In genomic region chr10:12993595-12993994, GRCh38 we compare ENCODE assay signal across 27 cellular contexts. TPM values are rescaled to one million over a fixed set of nuclear protein-coding genes. Genes with fewer than 3 reads are reported as not detected.
DNase-seq lines count a peak whose midpoint lies in the region; ATAC-seq, FAIRE-seq and TF ChIP-seq lines count a peak whose summit lies in the region.
"Had no signal": no experiment of that assay in that cellular context is flagged by ENCODE, and none has a peak within 500 bp of the region (broad histone marks: within the 10 kb centered on the region; RNA-seq: fewer than 3 reads in every experiment).

No MANE protein-coding gene starts in this region.

- H3K36me3 Mint-ChIP-seq in MCF 10A (ENCODE audit: insufficient read depth, unreplicated experiment), result no peaks in the 10 kb centered on the region
- H3K36me3 Mint-ChIP-seq: CD8-positive, alpha-beta T cell had no signal

- POLR2A ChIA-PET in MCF 10A (lab: Yijun Ruan, JAX), result no interaction called here

- H3K27ac ChIP-seq in breast epithelium, result no peak overlapping the region
- no peak overlapping the region for H3K27ac ChIP-seq in right lobe of liver
- H3K27ac ChIP-seq in thoracic aorta, result peak overlapping the region; percentile 33 to 58
- H3K27ac ChIP-seq: 22Rv1, C4-2B, GM23248 had no signal

- TF ChIP-seq CTCF in MCF 10A (IDR thresholded peaks at IDR 0.05; ENCODE audit: unreplicated experiment) (no peak), breast epithelium (IDR thresholded peaks at IDR 0.05) (no peak), bronchial epithelial cell (IDR thresholded peaks at IDR 0.05; ENCODE audit: insufficient read depth, low read length, severe bottlenecking) (no peak), right lobe of liver (IDR thresholded peaks at IDR 0.05) (no peak), thoracic aorta (IDR thresholded peaks at IDR 0.05) (no peak)

- H3K9me3 Mint-ChIP-seq in MCF 10A (ENCODE audit: unreplicated experiment), result no peaks in the 10 kb centered on the region
- H3K9me3 Mint-ChIP-seq: CD8-positive, alpha-beta T cell had no signal

- peaks cover 10% of the 10 kb centered on the region for H3K27me3 Mint-ChIP-seq in MCF 10A (ENCODE audit: insufficient read depth, unreplicated experiment)

- DNase-seq in MCF 10A (ENCODE audit: unreplicated experiment) (peak; percentile 14), breast epithelium (ENCODE audit: low spot score in 2 of 2) (no peak), bronchial epithelial cell (ENCODE audit: low read depth) (peak; percentile 60), right lobe of liver (no peak), thoracic aorta (ENCODE audit: low spot score) (no peak), middle frontal gyrus (ENCODE audit: extremely low spot score, low spot score) (no peak)
- DNase-seq: Caco-2; CD8-positive, alpha-beta T cell; GDM1; GM23248; H7; KBM-7; MM.1S; NCI-H1417; NCI-H1694; NCI-H2081; NCI-H2227 treated with DMSO at 0.1 percent for 48 hours; NCI-H526 treated with DMSO at 0.1 percent for 48 hours; RPMI8226; SHP77 had no signal

- TF ChIP-seq POLR2A in breast epithelium (IDR thresholded peaks at IDR 0.05), result no peak
- no peak for TF ChIP-seq POLR2A in right lobe of liver (IDR thresholded peaks at IDR 0.05)

- CTCF ChIA-PET in MCF 10A (lab: Yijun Ruan, JAX), result interaction anchor here (0.8 kb wide), 1 partner anchor 729 kb away, joined by 3 read pairs; no protein-coding TSS in a partner anchor

- no peak overlapping the region for H3K27ac Mint-ChIP-seq in MCF 10A (ENCODE audit: low read depth, unreplicated experiment)
- H3K27ac Mint-ChIP-seq: B cell; CD8-positive, alpha-beta T cell had no signal

- no TSS peak for BruUV-seq in MCF 10A (replicated peaks; lab: Mats Ljungman, UMichigan)

- intact Hi-C loops in MCF 10A (cut with micrococcal nuclease) (no loop called here), breast epithelium (cut with DNase I; ENCODE audit: low total_unique reads) (no loop called here), right lobe of liver (cut with DNase I) (no loop called here)

- 6% methylated on average over 8 of the region's 8 CpGs for WGBS in right lobe of liver (ENCODE audit: insufficient coverage, low coverage, low lambda C conversion rate, missing lambda C conversion rate)

- no peak overlapping the region for H3K4me3 Mint-ChIP-seq in MCF 10A (ENCODE audit: unreplicated experiment)
- H3K4me3 Mint-ChIP-seq: B cell; CD8-positive, alpha-beta T cell had no signal

- no peaks in the 10 kb centered on the region for H3K4me1 Mint-ChIP-seq in MCF 10A (ENCODE audit: insufficient read depth, unreplicated experiment)
- H3K4me1 Mint-ChIP-seq: B cell had no signal

- H3K4me1 ChIP-seq in breast epithelium (no peaks in the 10 kb centered on the region), right lobe of liver (peaks cover 0 to 10% (median 6%) of the 10 kb centered on the region in 4 donors), thoracic aorta (ENCODE audit: control insufficient read depth in 1 of 2, low read depth in 2 of 2) (peaks cover 14 to 48% of the 10 kb centered on the region in 2 donors)
- H3K4me1 ChIP-seq: Caco-2 had no signal

- no peak overlapping the region for H3K4me3 ChIP-seq in breast epithelium
- H3K4me3 ChIP-seq in bronchial epithelial cell (ENCODE audit: low read depth, low read length), result no peak overlapping the region
- no peak overlapping the region for H3K4me3 ChIP-seq in right lobe of liver
- H3K4me3 ChIP-seq in thoracic aorta, result no peak overlapping the region
- H3K4me3 ChIP-seq: GM12878, GM23248 had no signal

- H3K36me3 ChIP-seq in breast epithelium (no peaks in the 10 kb centered on the region), bronchial epithelial cell (ENCODE audit: control insufficient read depth, insufficient read depth, low read length) (peaks cover 1% of the 10 kb centered on the region), right lobe of liver (no peaks in the 10 kb centered on the region), thoracic aorta (no peaks in the 10 kb centered on the region)

- ATAC-seq in right lobe of liver, result peak; percentile 77 to 96 (median 80)
- no peak for ATAC-seq in thoracic aorta (ENCODE audit: insufficient number of reproducible peaks, low FRiP score, low read depth)
- ATAC-seq in GM18519 (IDR thresholded peaks at IDR 0.05; ENCODE audit: low FRiP score, unreplicated experiment), result no peak
- ATAC-seq in GM21381 (IDR thresholded peaks at IDR 0.05; ENCODE audit: unreplicated experiment), result no peak
- ATAC-seq: CD8-positive, alpha-beta T cell; GM12878 had no signal

- no peaks in the 10 kb centered on the region for H3K9me3 ChIP-seq in breast epithelium
- H3K9me3 ChIP-seq in right lobe of liver, result no peaks in the 10 kb centered on the region
- H3K9me3 ChIP-seq in thoracic aorta, result no peaks in the 10 kb centered on the region
- H3K9me3 ChIP-seq: Caco-2 had no signal

- FAIRE-seq in bronchial epithelial cell (lab: Jason Lieb, UNC), result no peak
- FAIRE-seq: GM12878, HTR-8/SVneo had no signal

- H3K27me3 ChIP-seq in breast epithelium (peaks cover 0 to 2% of the 10 kb centered on the region in 2 donors), bronchial epithelial cell (ENCODE audit: control insufficient read depth, insufficient read depth, low read length) (no peaks in the 10 kb centered on the region), right lobe of liver (no peaks in the 10 kb centered on the region), thoracic aorta (replicated peaks; ENCODE audit: insufficient read depth) (no peaks in the 10 kb centered on the region)

RNA-seq across cellular contexts. Expression of gene CCDC3, which starts 7.9 kb away (rescaled TPM):
- 0.10 TPM in 1 of 2 replicates, not detected in the other for total RNA-seq in MCF 10A (2022)
- 10 to 100 TPM in 1 of 3 donors, 1 to 10 TPM in 2; 8.2 to 13.0 (median 9.8) TPM for total RNA-seq in breast epithelium
- total RNA-seq in bronchial epithelial cell, result 1.8 and 3.7 TPM in 2 replicates
- 10 to 100 TPM in 1 of 6 experiments, 1 to 10 TPM in 5; 3.6 to 10.2 (median 5.8) TPM for total RNA-seq in right lobe of liver
- total RNA-seq in thoracic aorta, result 100 to 1,000 TPM; 127 to 137 TPM
- total RNA-seq: CD8-positive, alpha-beta T cell; GM23248 had no signal

Comparison
In these comparisons a context has a peak if more than half of its experiments do, and no peak if none do; other contexts are left out.
1. DNase-seq: peak in MCF 10A (single experiment) and bronchial epithelial cell (single experiment); none in breast epithelium (0 of 2), right lobe of liver (0 of 3), thoracic aorta (single experiment) and middle frontal gyrus (single experiment).
2. H3K27ac ChIP-seq: peak in thoracic aorta (2 of 2); none in breast epithelium (0 of 2) and right lobe of liver (0 of 3).
3. ATAC-seq: peak in right lobe of liver (4 of 4); none in thoracic aorta (single experiment), GM18519 (single experiment) and GM21381 (single experiment).
4. RNA of gene CCDC3, which starts 7.9 kb away (total RNA-seq): 127 to 137 TPM in thoracic aorta; 8.2 to 13.0 TPM in breast epithelium, 3.6 to 10.2 TPM in right lobe of liver, 1.8 to 3.7 TPM in bronchial epithelial cell and 0.10 TPM in MCF 10A; every median in the first group is over 4 times any median in the second.